10 cellular contexts compared by ENCODE assay signal in the genomic region with DNA sequence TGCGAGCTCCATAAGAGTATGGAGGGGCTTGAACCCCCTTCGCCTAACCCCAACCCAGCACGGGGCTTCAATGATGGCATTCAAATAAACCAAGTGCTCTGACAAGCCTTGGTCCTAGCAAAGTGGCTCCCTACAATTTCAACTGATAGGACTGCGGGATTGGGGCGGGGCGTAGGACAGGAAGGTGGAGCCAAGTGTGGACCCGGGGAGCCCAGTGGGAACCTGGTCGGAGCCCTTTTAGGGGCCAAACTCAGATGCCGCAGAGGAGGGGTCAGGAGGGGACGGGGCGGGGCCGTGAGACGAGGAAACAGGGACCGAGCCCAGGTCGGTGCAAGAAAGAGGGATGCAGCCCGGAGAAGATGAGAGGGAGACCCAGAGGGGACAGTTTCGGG. TPM values are rescaled to one million over a fixed set of nuclear protein-coding genes. Genes with fewer than 3 reads are reported as not detected.
DNase-seq lines count a peak whose midpoint lies in the region; ATAC-seq and TF ChIP-seq lines count a peak whose summit lies in the region.
"Had no signal": no experiment of that assay in that cellular context is flagged by ENCODE, and none has a peak within 500 bp of the region (broad histone marks: within the 10 kb centered on the region; RNA-seq: fewer than 3 reads in every experiment).

No MANE protein-coding gene starts in this region.

- POLR2A ChIA-PET in naive thymus-derived CD8-positive, alpha-beta T cell (lab: Charles Lee), result interaction anchor here (1.1 kb wide), 1 partner anchor 12 kb away, joined by 3 read pairs; no protein-coding TSS in a partner anchor

- TF ChIP-seq CTCF in AG09309 (IDR thresholded peaks at IDR 0.05; ENCODE audit: control insufficient read depth, insufficient read depth, low read depth, low read length, missing control alignments) (no peak), HL-60 (IDR thresholded peaks at IDR 0.05; ENCODE audit: insufficient read depth, low read length) (no peak), colonic mucosa (IDR thresholded peaks at IDR 0.05) (no peak)

- DNase-seq in AG09309 (ENCODE audit: low read depth) (no peak), HL-60 (ENCODE audit: low read depth in 1 of 2, low spot score in 1 of 2) (no peak), colonic mucosa (no peak), DMS114 treated with DMSO at 0.1 percent for 48 hours (lab: John Stamatoyannopoulos, UW; ENCODE audit: unreplicated experiment) (no peak), OCI-M2 (lab: John Stamatoyannopoulos, UW; ENCODE audit: unreplicated experiment) (no peak)
- no peak for DNase-seq in naive thymus-derived CD8-positive, alpha-beta T cell
- DNase-seq: NCI-H226 had no signal

- H3K36me3 ChIP-seq in colonic mucosa, result no peaks in the 10 kb centered on the region

- peaks cover 6 to 26% (median 19%) of the 10 kb centered on the region in 4 donors for H3K4me1 Mint-ChIP-seq in naive thymus-derived CD8-positive, alpha-beta T cell

- no peaks in the 10 kb centered on the region for H3K36me3 Mint-ChIP-seq in naive thymus-derived CD8-positive, alpha-beta T cell

- H3K4me3 ChIP-seq in AG09309 (ENCODE audit: control insufficient read depth, low read depth, low read length) (peak overlapping the region; percentile 21), HL-60 (replicated peaks; ENCODE audit: insufficient read depth, low read length) (peak overlapping the region; percentile 10), colonic mucosa (peak overlapping the region; percentile 15)

- no peaks in the 10 kb centered on the region for H3K9me3 Mint-ChIP-seq in naive thymus-derived CD8-positive, alpha-beta T cell

- H3K9me3 ChIP-seq in colonic mucosa, result no peaks in the 10 kb centered on the region

- H3K27me3 Mint-ChIP-seq in naive thymus-derived CD8-positive, alpha-beta T cell, result peaks cover 8 to 38% (median 20%) of the 10 kb centered on the region in 5 donors

- H3K27ac Mint-ChIP-seq in naive thymus-derived CD8-positive, alpha-beta T cell, result peak overlapping the region in 2 of 10 donors; percentile 25 to 64

- ATAC-seq in naive thymus-derived CD8-positive, alpha-beta T cell, result peak in 1 of 2 donors; percentile 21
- ATAC-seq in HG02588 (IDR thresholded peaks at IDR 0.05; ENCODE audit: unreplicated experiment) (no peak), HG03354 (IDR thresholded peaks at IDR 0.05; ENCODE audit: poor library complexity, severe bottlenecking, unreplicated experiment) (no peak)
- ATAC-seq: HepG2 had no signal

- H3K27me3 ChIP-seq in HL-60 (ENCODE audit: insufficient read depth, poor library complexity, severe bottlenecking) (peaks cover 18% of the 10 kb centered on the region), colonic mucosa (peaks cover 7% of the 10 kb centered on the region)

- H3K27ac ChIP-seq in HL-60 (replicated peaks), result no peak overlapping the region
- no peak overlapping the region for H3K27ac ChIP-seq in colonic mucosa

- no peaks in the 10 kb centered on the region for H3K4me1 ChIP-seq in colonic mucosa

- intact Hi-C loops in colonic mucosa (cut with DNase I), result no loop called here

- H3K9ac ChIP-seq in colonic mucosa (ENCODE audit: low read depth in 2 of 2, low read length in 2 of 2), result no peak overlapping the region

- H3K4me3 Mint-ChIP-seq in naive thymus-derived CD8-positive, alpha-beta T cell, result peak overlapping the region; percentile 54 to 83 (median 70)

RNA-seq across cellular contexts. Expression of a gene that starts 13.2 kb away (rescaled TPM):
- 10 to 100 TPM; 58.1 to 62.7 TPM for total RNA-seq in colonic mucosa
- 10 to 100 TPM; 73.7 to 74.5 TPM for total RNA-seq in naive thymus-derived CD8-positive, alpha-beta T cell
- 10 to 100 TPM; 79.6 to 95.7 (median 91.3) TPM for polyA plus RNA-seq in naive thymus-derived CD8-positive, alpha-beta T cell

RNA-seq across cellular contexts. Expression of a gene that starts 23.2 kb away (rescaled TPM):
- 10 to 100 TPM; 11.2 to 12.1 TPM for total RNA-seq in colonic mucosa
- total RNA-seq in naive thymus-derived CD8-positive, alpha-beta T cell, result under 1 TPM in 1 of 2 experiments, not detected in 1; 0.21 TPM
- not detected for polyA plus RNA-seq in naive thymus-derived CD8-positive, alpha-beta T cell

RNA-seq across cellular contexts. Expression of a gene that starts 24.1 kb away (rescaled TPM):
- 1 to 10 TPM; 1.5 to 3.9 TPM for total RNA-seq in colonic mucosa
- total RNA-seq in naive thymus-derived CD8-positive, alpha-beta T cell, result not detected
- not detected for polyA plus RNA-seq in naive thymus-derived CD8-positive, alpha-beta T cell

RNA-seq across cellular contexts. Expression of a gene that starts 49.8 kb away (rescaled TPM):
- total RNA-seq in colonic mucosa, result 10 to 100 TPM; 17.7 to 28.8 TPM
- total RNA-seq in naive thymus-derived CD8-positive, alpha-beta T cell, result 10 to 100 TPM; 65.4 to 75.9 TPM
- polyA plus RNA-seq in naive thymus-derived CD8-positive, alpha-beta T cell, result 1 to 10 TPM; 5.4 to 10.0 (median 8.4) TPM

RNA-seq across cellular contexts. Expression of a gene that starts 55.9 kb away (rescaled TPM):
- total RNA-seq in colonic mucosa, result 100 to 1,000 TPM; 427 to 450 TPM
- 100 to 1,000 TPM; 123 to 132 TPM for total RNA-seq in naive thymus-derived CD8-positive, alpha-beta T cell
- 100 to 1,000 TPM; 120 to 160 (median 134) TPM for polyA plus RNA-seq in naive thymus-derived CD8-positive, alpha-beta T cell

Comparison
In these comparisons a context has a peak if more than half of its experiments do, and no peak if none do; other contexts are left out.
1. RNA of a gene that starts 23.2 kb away (total RNA-seq): 11.2 to 12.1 TPM in colonic mucosa; 0.21 TPM in naive thymus-derived CD8-positive, alpha-beta T cell; every median in the first group is over 10 times any median in the second.
2. Peak in every context shown above with its lines, with median percentiles within 50 percentile points of each other: H3K4me3 ChIP-seq.